9 cellular contexts compared by ENCODE assay signal in genomic region chr16:50284131-50284911, GRCh38. TPM values are rescaled to one million over a fixed set of nuclear protein-coding genes. Genes with fewer than 3 reads are reported as not detected.
A peak's percentile ranks its signal among the peaks of the same experiment; 100 is the strongest.
DNase-seq lines count a peak whose midpoint lies in the region; ATAC-seq and TF ChIP-seq lines count a peak whose summit lies in the region.
"Had no signal": no experiment of that assay in that cellular context is flagged by ENCODE, and none has a peak within 500 bp of the region (broad histone marks: within the 10 kb centered on the region; RNA-seq: fewer than 3 reads in every experiment).

No MANE protein-coding gene starts in this region.

- POLR2A ChIA-PET in naive thymus-derived CD4-positive, alpha-beta T cell (lab: Charles Lee): interaction anchor here (0.7 to 14.6 kb wide), 4 partner anchors 18 to 88 kb away, joined by 3 to 257 read pairs (median 4); partner anchors contain the start of gene ADCY7

- H2BK5ac ChIP-seq in H9 (ENCODE audit: insufficient read length, low read length) (no peak overlapping the region), trophoblast cell (ENCODE audit: low read depth, low read length, poor library complexity) (no peak overlapping the region)

- peak; percentile 46 for DNase-seq in CD1c-positive myeloid dendritic cell (ENCODE audit: extremely low spot score)
- peak; percentile 26 for DNase-seq in KBM-7
- peak in 3 of 9 donors; percentile 33 to 39 (median 35) for DNase-seq in naive thymus-derived CD4-positive, alpha-beta T cell
- DNase-seq in amniotic stem cell (lab: John Stamatoyannopoulos, UW): no peak
- no peak for DNase-seq in HK-2 (ENCODE audit: unreplicated experiment)
- no peak for DNase-seq in H9
- DNase-seq in trophoblast cell: no peak
- DNase-seq: NCI-H510A had no signal

- H2BK20ac ChIP-seq in H9 (ENCODE audit: low read depth, low read length, poor library complexity, severe bottlenecking): no peak overlapping the region

- peak overlapping the region; percentile 42 for H3K4me3 Mint-ChIP-seq in activated naive CD8-positive, alpha-beta T cell
- H3K4me3 Mint-ChIP-seq in naive thymus-derived CD4-positive, alpha-beta T cell: peak overlapping the region in 9 of 10 donors; percentile 65 to 93 (median 79)
- H3K4me3 Mint-ChIP-seq in H9: no peak overlapping the region

- no peaks in the 10 kb centered on the region for H3K9me3 Mint-ChIP-seq in activated naive CD8-positive, alpha-beta T cell (ENCODE audit: low read depth)
- peaks cover 0 to 2% (median 0%) of the 10 kb centered on the region in 11 donors for H3K9me3 Mint-ChIP-seq in naive thymus-derived CD4-positive, alpha-beta T cell
- H3K9me3 Mint-ChIP-seq in H9: peaks cover 3 to 8% of the 10 kb centered on the region in 2 experiments; a peak in 4 of 5 replicates

- no peak overlapping the region for H3K9ac ChIP-seq in H9 (ENCODE audit: extremely low read depth, insufficient read length, low read length)
- H3K9ac ChIP-seq in trophoblast cell (ENCODE audit: low read length): no peak overlapping the region

- no peak overlapping the region; the same call in 1 of the 2 replicates for H3K14ac ChIP-seq in H9 (ENCODE audit: insufficient read depth, low read length)
- no peak overlapping the region for H3K14ac ChIP-seq in trophoblast cell (ENCODE audit: low read length)

- H2BK12ac ChIP-seq in H9 (ENCODE audit: insufficient read length, low read depth, low read length) (no peak overlapping the region), trophoblast cell (ENCODE audit: low read length) (no peak overlapping the region)

- no peaks in the 10 kb centered on the region for H3K27me3 Mint-ChIP-seq in activated naive CD8-positive, alpha-beta T cell
- H3K27me3 Mint-ChIP-seq in naive thymus-derived CD4-positive, alpha-beta T cell: no peaks in the 10 kb centered on the region
- no peaks in the 10 kb centered on the region; the same call in 1 of the 2 replicates for H3K27me3 Mint-ChIP-seq in H9 (ENCODE audit: low read depth)

- no peak for ATAC-seq in naive thymus-derived CD4-positive, alpha-beta T cell

- H4K5ac ChIP-seq in H9 (ENCODE audit: insufficient read length, low read depth, low read length): no peak overlapping the region

- no peaks in the 10 kb centered on the region for H3K79me1 ChIP-seq in H9 (ENCODE audit: insufficient read depth, low read depth, low read length, poor library complexity, severe bottlenecking)
- H3K79me1 ChIP-seq in trophoblast cell (ENCODE audit: low read length): no peaks in the 10 kb centered on the region

- H3K79me2 ChIP-seq in H9 (ENCODE audit: insufficient read depth, low read length): no peaks in the 10 kb centered on the region
- no peaks in the 10 kb centered on the region for H3K79me2 ChIP-seq in trophoblast cell (ENCODE audit: control insufficient read depth, insufficient read depth, low read length, poor library complexity)

- H3K23me2 ChIP-seq in H9 (ENCODE audit: insufficient read length, low read depth, low read length, poor library complexity, severe bottlenecking): no peaks in the 10 kb centered on the region

- H4K8ac ChIP-seq in H9 (replicated peaks; ENCODE audit: insufficient read length, low read depth, low read length) (no peak overlapping the region), trophoblast cell (ENCODE audit: low read depth, low read length) (no peak overlapping the region)

- peaks cover 0 to 6% (median 0%) of the 10 kb centered on the region in 3 experiments for H3K9me3 ChIP-seq in naive thymus-derived CD4-positive, alpha-beta T cell (ENCODE audit: control insufficient read depth in 2 of 3, low read length in 3 of 3)
- no peaks in the 10 kb centered on the region for H3K9me3 ChIP-seq in H9 (ENCODE audit: control insufficient read depth, low read depth, low read length)
- H3K9me3 ChIP-seq in trophoblast cell (ENCODE audit: insufficient read depth, low read depth, low read length): peaks cover 8% of the 10 kb centered on the region

- H3K27ac Mint-ChIP-seq in activated naive CD8-positive, alpha-beta T cell: peak overlapping the region; percentile 80
- peak overlapping the region; percentile 74 to 91 (median 84) for H3K27ac Mint-ChIP-seq in naive thymus-derived CD4-positive, alpha-beta T cell
- H3K27ac Mint-ChIP-seq in H9: 0 out of 7 replicates have a peak overlapping the region, but pooled peaks of 1 of the 3 experiments have one; percentile 40

- H2BK15ac ChIP-seq in H9 (ENCODE audit: low read depth, low read length): no peak overlapping the region

- H3K27me3 ChIP-seq in naive thymus-derived CD4-positive, alpha-beta T cell (ENCODE audit: control insufficient read depth in 2 of 2, insufficient read depth in 2 of 2, low read length in 2 of 2): no peaks in the 10 kb centered on the region
- H3K27me3 ChIP-seq in H9 (ENCODE audit: insufficient read depth, low read length) (no peaks in the 10 kb centered on the region), trophoblast cell (ENCODE audit: insufficient read depth, low read length) (no peaks in the 10 kb centered on the region)

- H3K4me2 ChIP-seq in H9 (ENCODE audit: insufficient read depth, insufficient read length, low read length): no peak overlapping the region
- no peak overlapping the region for H3K4me2 ChIP-seq in trophoblast cell (ENCODE audit: low read length)

- TF ChIP-seq CTCF in H9 (conservative IDR thresholded peaks at IDR 0.05): no peak

- no peaks in the 10 kb centered on the region for H4K20me1 ChIP-seq in H9 (ENCODE audit: control insufficient read depth, insufficient read depth, insufficient read length)

- no peak overlapping the region for H2BK120ac ChIP-seq in H9 (ENCODE audit: low read depth, low read length, poor library complexity, severe bottlenecking)
- no peak overlapping the region for H2BK120ac ChIP-seq in trophoblast cell (ENCODE audit: insufficient read depth, low read length, poor library complexity)

- CTCF ChIA-PET in naive thymus-derived CD4-positive, alpha-beta T cell (lab: Charles Lee): interaction anchor here (0.7 to 4.0 kb wide), 4 partner anchors 9 to 39 kb away, joined by 3 to 15 read pairs (median 6); partner anchors contain the start of gene ADCY7

- H3K4ac ChIP-seq in H9 (ENCODE audit: low read depth, low read length) (no peak overlapping the region), trophoblast cell (ENCODE audit: low read depth, low read length) (no peak overlapping the region)

- H2AK5ac ChIP-seq in H9 (ENCODE audit: insufficient read length, low read length) (no peak overlapping the region), trophoblast cell (ENCODE audit: low read length) (no peak overlapping the region)

- H3K27ac ChIP-seq in naive thymus-derived CD4-positive, alpha-beta T cell (ENCODE audit: low read depth, low read length): peak overlapping the region; percentile 59
- no peak overlapping the region for H3K27ac ChIP-seq in H9 (ENCODE audit: insufficient read length, low read depth, low read length)
- H3K27ac ChIP-seq in trophoblast cell (ENCODE audit: low read depth, low read length): no peak overlapping the region

- peaks cover 63 to 66% of the 10 kb centered on the region in 2 donors for H3K4me1 ChIP-seq in naive thymus-derived CD4-positive, alpha-beta T cell (ENCODE audit: control insufficient read depth in 2 of 2, insufficient read depth in 2 of 2, low read length in 2 of 2)
- 0 out of 2 replicates have a peak, but pooled peaks cover 3% of the 10 kb centered on the region for H3K4me1 ChIP-seq in H9 (ENCODE audit: insufficient read depth, low read length)
- H3K4me1 ChIP-seq in trophoblast cell (ENCODE audit: control insufficient read depth in 1 of 2, insufficient read depth in 2 of 2, low read length in 2 of 2): no peaks in the 10 kb centered on the region

- intact Hi-C loops in naive thymus-derived CD4-positive, alpha-beta T cell (cut with micrococcal nuclease): no loop called here

- peaks cover 3% of the 10 kb centered on the region for H3K36me3 Mint-ChIP-seq in activated naive CD8-positive, alpha-beta T cell
- H3K36me3 Mint-ChIP-seq in naive thymus-derived CD4-positive, alpha-beta T cell: peaks cover 0 to 42% (median 23%) of the 10 kb centered on the region in 5 donors
- H3K36me3 Mint-ChIP-seq in H9 (ENCODE audit: insufficient read depth in 1 of 3, low read depth in 3 of 3): peaks cover 0 to 9% (median 0%) of the 10 kb centered on the region in 3 experiments; a peak in 4 of 7 replicates

- no peak overlapping the region for H3K18ac ChIP-seq in H9 (ENCODE audit: insufficient read length, low read depth, low read length)
- no peak overlapping the region for H3K18ac ChIP-seq in trophoblast cell (ENCODE audit: low read length)

- H3K56ac ChIP-seq in H9 (ENCODE audit: insufficient read length, low read depth, low read length): no peak overlapping the region

- H3T11ph ChIP-seq in H9 (ENCODE audit: low read length): no peak overlapping the region

- in situ Hi-C loops in KBM-7 (cut with MboI; ENCODE audit: low pct_unique_long_range_greater_than_20kb, low sequenced_read_pairs): no loop called here

- H3K23ac ChIP-seq in H9 (ENCODE audit: insufficient read length, low read depth, low read length) (no peak overlapping the region), trophoblast cell (ENCODE audit: low read length) (no peak overlapping the region)

- peaks cover 0 to 28% (median 11%) of the 10 kb centered on the region in 3 experiments for H3K36me3 ChIP-seq in naive thymus-derived CD4-positive, alpha-beta T cell (ENCODE audit: control insufficient read depth in 2 of 3, insufficient read depth in 3 of 3, low read length in 3 of 3)
- H3K36me3 ChIP-seq in trophoblast cell (ENCODE audit: control insufficient read depth in 1 of 2, insufficient read depth in 2 of 2, low read length in 2 of 2): no peaks in the 10 kb centered on the region

- H3K4me3 ChIP-seq in naive thymus-derived CD4-positive, alpha-beta T cell (ENCODE audit: low read length): peak overlapping the region; percentile 2
- no peak overlapping the region for H3K4me3 ChIP-seq in trophoblast cell (ENCODE audit: low read depth, low read length)

- H4K91ac ChIP-seq in H9 (ENCODE audit: insufficient read length, low read depth, low read length): no peak overlapping the region
- H4K91ac ChIP-seq in trophoblast cell (ENCODE audit: low read depth, low read length): no peak overlapping the region

- no CpG with 5 or more reads among the region's 14 CpGs for WGBS in H9 (ENCODE audit: extremely low coverage, insufficient read length, low lambda C conversion rate)
- no CpG with 5 or more reads among the region's 14 CpGs for WGBS in trophoblast cell (ENCODE audit: extremely low coverage, insufficient coverage, insufficient read length)

- H3K4me1 Mint-ChIP-seq in activated naive CD8-positive, alpha-beta T cell (ENCODE audit: low read depth): peaks cover 68% of the 10 kb centered on the region
- H3K4me1 Mint-ChIP-seq in naive thymus-derived CD4-positive, alpha-beta T cell: peaks cover 58 to 87% (median 74%) of the 10 kb centered on the region in 7 donors
- H3K4me1 Mint-ChIP-seq in H9: peaks cover 12 to 17% of the 10 kb centered on the region in 2 experiments

- no peak overlapping the region for H4K12ac ChIP-seq in trophoblast cell (ENCODE audit: low read depth, low read length)

- H2AFZ ChIP-seq in H9 (ENCODE audit: low read length) (no peak overlapping the region), trophoblast cell (ENCODE audit: insufficient read depth, low read length, poor library complexity) (no peak overlapping the region)

RNA-seq across cellular contexts. Expression of gene ADCY7, which starts 18.0 kb away (rescaled TPM):
- 100 to 1,000 TPM; 179 to 326 (median 208) TPM for total RNA-seq in naive thymus-derived CD4-positive, alpha-beta T cell
- polyA plus RNA-seq in naive thymus-derived CD4-positive, alpha-beta T cell: 10 to 100 TPM; 62.6 to 85.7 TPM
- 2.6 and 4.0 TPM in 2 replicates for total RNA-seq in H9 (2021)
- polyA plus RNA-seq in trophoblast cell (2013): 5.7 and 6.0 TPM in 2 replicates

Comparison
In these comparisons a context has a peak if more than half of its experiments do, and no peak if none do; other contexts are left out.
1. DNase-seq: peak in CD1c-positive myeloid dendritic cell (single experiment) and KBM-7 (single experiment); none in amniotic stem cell (single experiment), HK-2 (single experiment), H9 (single experiment) and trophoblast cell (0 of 2).
2. H3K4me3 Mint-ChIP-seq: peak in activated naive CD8-positive, alpha-beta T cell (single experiment) and naive thymus-derived CD4-positive, alpha-beta T cell (9 of 10); none in H9 (0 of 2).
3. RNA of gene ADCY7, which starts 18.0 kb away (total RNA-seq): 179 to 326 TPM in naive thymus-derived CD4-positive, alpha-beta T cell; 2.6 to 4.0 TPM in H9; every median in the first group is over 10 times any median in the second.